ENCODE assay signal across 1 cellular context in the genomic region with DNA sequence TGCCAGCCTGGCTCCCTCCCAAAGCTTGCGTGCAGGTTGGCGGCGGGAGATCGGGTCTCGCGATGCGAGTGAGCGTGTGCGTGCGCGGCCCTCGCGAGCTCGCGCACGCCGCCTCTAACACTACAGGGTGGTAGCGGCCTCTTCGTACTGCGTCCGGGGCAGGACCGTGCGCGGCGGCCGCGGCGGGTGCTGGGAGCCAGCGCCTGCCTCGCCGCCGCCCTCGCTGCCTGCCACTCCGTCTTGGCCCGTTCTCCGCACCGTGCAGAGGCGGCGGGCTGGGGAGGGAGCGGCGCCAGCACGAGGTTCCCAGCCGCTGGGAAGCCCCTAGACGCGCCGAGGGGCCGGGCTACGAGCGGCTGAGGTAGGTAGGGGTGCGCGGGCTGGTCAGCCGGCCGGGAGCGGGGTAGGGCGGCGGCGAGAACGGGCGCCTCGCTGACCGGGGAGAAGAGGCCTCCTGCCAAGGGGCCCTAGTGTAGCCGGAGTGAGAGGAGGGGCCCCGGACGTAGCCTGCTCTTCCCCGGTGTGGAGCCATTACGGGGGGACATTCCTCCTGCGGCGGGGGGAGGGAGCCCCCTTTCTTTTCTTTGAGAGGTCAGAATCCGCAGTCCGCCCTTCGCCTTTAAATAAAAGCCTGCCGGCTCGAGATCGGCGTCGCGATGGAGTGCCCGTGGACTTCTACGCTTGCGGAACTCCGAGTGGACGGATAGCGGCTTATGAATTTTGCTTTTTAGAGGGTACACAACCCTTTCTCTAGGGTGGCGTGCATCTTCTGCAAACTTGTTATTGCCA.
A peak's percentile ranks its signal among the peaks of the same experiment; 100 is the strongest.
TF ChIP-seq lines count a peak whose summit lies in the region.

C5orf24 (plus strand) TSS at position 117 of the 789 bp plus-strand sequence. CDS start 8,933 bp downstream, outside the sequence.

TF ChIP-seq in HCT116, 20 proteins besides CTCF, POLR2A, EP300 and RAD21:
- TF ChIP-seq, protein P1, sequence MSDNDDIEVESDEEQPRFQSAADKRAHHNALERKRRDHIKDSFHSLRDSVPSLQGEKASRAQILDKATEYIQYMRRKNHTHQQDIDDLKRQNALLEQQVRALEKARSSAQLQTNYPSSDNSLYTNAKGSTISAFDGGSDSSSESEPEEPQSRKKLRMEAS (IDR thresholded peaks at IDR 0.05) = peak; percentile 94
- TF ChIP-seq ELF1 (IDR thresholded peaks at IDR 0.05; ENCODE audit: borderline replicate concordance, low read depth) = no peak
- no peak for TF ChIP-seq CEBPB (IDR thresholded peaks at IDR 0.05; ENCODE audit: low read depth)
- peak; percentile 90 for TF ChIP-seq SIN3A (IDR thresholded peaks at IDR 0.05; ENCODE audit: low read depth)
- no peak for TF ChIP-seq EZH2 (IDR thresholded peaks at IDR 0.05)
- TF ChIP-seq ZNF274 (IDR thresholded peaks at IDR 0.05; ENCODE audit: low read depth, low read length) = no peak
- peak; percentile 99 for TF ChIP-seq POLR2AphosphoS5 (IDR thresholded peaks at IDR 0.05; ENCODE audit: low read depth, low read length)
- TF ChIP-seq, protein P2, sequence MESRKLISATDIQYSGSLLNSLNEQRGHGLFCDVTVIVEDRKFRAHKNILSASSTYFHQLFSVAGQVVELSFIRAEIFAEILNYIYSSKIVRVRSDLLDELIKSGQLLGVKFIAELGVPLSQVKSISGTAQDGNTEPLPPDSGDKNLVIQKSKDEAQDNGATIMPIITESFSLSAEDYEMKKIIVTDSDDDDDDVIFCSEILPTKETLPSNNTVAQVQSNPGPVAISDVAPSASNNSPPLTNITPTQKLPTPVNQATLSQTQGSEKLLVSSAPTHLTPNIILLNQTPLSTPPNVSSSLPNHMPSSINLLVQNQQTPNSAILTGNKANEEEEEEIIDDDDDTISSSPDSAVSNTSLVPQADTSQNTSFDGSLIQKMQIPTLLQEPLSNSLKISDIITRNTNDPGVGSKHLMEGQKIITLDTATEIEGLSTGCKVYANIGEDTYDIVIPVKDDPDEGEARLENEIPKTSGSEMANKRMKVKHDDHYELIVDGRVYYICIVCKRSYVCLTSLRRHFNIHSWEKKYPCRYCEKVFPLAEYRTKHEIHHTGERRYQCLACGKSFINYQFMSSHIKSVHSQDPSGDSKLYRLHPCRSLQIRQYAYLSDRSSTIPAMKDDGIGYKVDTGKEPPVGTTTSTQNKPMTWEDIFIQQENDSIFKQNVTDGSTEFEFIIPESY (IDR thresholded peaks at IDR 0.05; ENCODE audit: extremely low read depth, insufficient replicate concordance, low read length) = peak; percentile 98
- peak; percentile 17 for TF ChIP-seq TCF7L2 (IDR thresholded peaks at IDR 0.05; ENCODE audit: borderline replicate concordance, extremely low read depth, insufficient read depth, insufficient read length)
- TF ChIP-seq YY1 (IDR thresholded peaks at IDR 0.05; ENCODE audit: extremely low read depth, insufficient replicate concordance, low read depth, low read length) = peak; percentile 54
- no peak for TF ChIP-seq FOSL1 (IDR thresholded peaks at IDR 0.05; ENCODE audit: low read depth)
- peak; percentile 45 for TF ChIP-seq SP1 (IDR thresholded peaks at IDR 0.05; ENCODE audit: low read depth)
- TF ChIP-seq ATF3 (IDR thresholded peaks at IDR 0.05) = no peak
- no peak for TF ChIP-seq SRF (IDR thresholded peaks at IDR 0.05; ENCODE audit: low read depth)
- TF ChIP-seq EGR1 (IDR thresholded peaks at IDR 0.05; ENCODE audit: low read depth) = no peak
- no peak for TF ChIP-seq REST (IDR thresholded peaks at IDR 0.05; ENCODE audit: low read depth)
- TF ChIP-seq ZFX (IDR thresholded peaks at IDR 0.05) = peak; percentile 94; the same call in 1 of the 2 replicates
- no peak for TF ChIP-seq JUND (IDR thresholded peaks at IDR 0.05)
